ENCODE assay signal across 20 cellular contexts in the genomic region with DNA sequence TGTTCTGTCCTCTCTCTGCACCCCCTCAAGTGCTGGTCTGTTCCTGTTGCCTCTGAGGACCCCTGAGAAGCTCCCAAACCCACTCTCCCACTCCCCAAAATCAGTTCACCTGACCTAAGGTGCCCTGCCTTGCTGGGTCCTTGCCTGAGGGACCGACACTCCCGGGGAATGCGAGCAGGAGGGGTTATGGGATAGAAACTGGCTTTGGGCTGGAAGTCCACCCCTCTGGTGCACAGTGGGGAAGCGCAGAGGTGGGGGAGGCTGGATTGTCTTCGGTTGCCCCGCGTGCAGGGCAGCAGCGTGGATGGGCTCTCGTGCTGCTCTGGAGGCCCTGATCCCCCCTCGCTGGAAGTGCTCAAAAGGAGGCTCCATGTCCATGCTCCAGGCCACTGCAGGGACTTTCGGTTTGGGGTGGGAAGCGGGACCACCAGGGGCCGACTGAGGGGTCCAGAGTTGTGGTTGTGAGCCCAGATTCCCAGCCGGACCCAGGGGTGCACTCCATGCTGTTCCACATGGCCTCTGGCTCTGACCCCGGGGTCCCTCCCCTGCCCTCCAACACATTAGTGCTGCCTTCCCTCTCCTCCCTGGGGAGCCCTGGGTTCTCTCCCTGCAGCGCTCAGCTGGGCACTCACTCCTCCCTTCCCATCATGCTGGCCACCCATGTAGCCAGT. TPM values are rescaled to one million over a fixed set of nuclear protein-coding genes. Genes with fewer than 3 reads are reported as not detected.
A peak's percentile ranks its signal among the peaks of the same experiment; 100 is the strongest.
DNase-seq lines count a peak whose midpoint lies in the region; ATAC-seq and TF ChIP-seq lines count a peak whose summit lies in the region.
"Had no signal": no experiment of that assay in that cellular context is flagged by ENCODE, and none has a peak within 500 bp of the region (broad histone marks: within the 10 kb centered on the region; RNA-seq: fewer than 3 reads in every experiment).

No MANE protein-coding gene starts in this region.

- ATAC-seq in activated CD4-positive, CD25-positive, alpha-beta regulatory T cell treated with anti-CD3 and anti-CD28 coated beads, Interleukin-2, amount 50 U/mL, for 24 hours: no peak
- ATAC-seq in upper lobe of right lung: no peak
- no peak for ATAC-seq in stimulated activated naive CD8-positive, alpha-beta T cell treated with anti-CD3 and anti-CD28 coated beads, Interleukin-15, Interleukin-2, amounts not matched to agents 100 U/mL and 50 U/mL, for 24 hours

- H3K4me1 ChIP-seq in upper lobe of right lung: no peaks in the 10 kb centered on the region

- H3K4me3 ChIP-seq in upper lobe of right lung: no peak overlapping the region
- H3K4me3 ChIP-seq: MG63 had no signal

- no peak overlapping the region for H3K27ac ChIP-seq in upper lobe of right lung
- H3K27ac ChIP-seq: 22Rv1 had no signal

- intact Hi-C loops in posterior vena cava (cut with DNase I): no loop called here
- intact Hi-C loops in upper lobe of right lung (cut with DNase I): loop anchor here (10.0 kb wide), 1 partner anchor 505 kb away; no protein-coding TSS in a partner anchor

- H3K9me3 ChIP-seq in upper lobe of right lung: no peaks in the 10 kb centered on the region
- H3K9me3 ChIP-seq: MG63 had no signal

- TF ChIP-seq CTCF in upper lobe of right lung (IDR thresholded peaks at IDR 0.05): no peak

- no peaks in the 10 kb centered on the region for H3K27me3 ChIP-seq in upper lobe of right lung
- H3K27me3 ChIP-seq: MG63 had no signal

- H3K36me3 ChIP-seq in upper lobe of right lung: no peaks in the 10 kb centered on the region
- H3K36me3 ChIP-seq: MG63 had no signal

- peak; percentile 17 for DNase-seq in activated CD4-positive, CD25-positive, alpha-beta regulatory T cell treated with anti-CD3 and anti-CD28 coated beads, Interleukin-2, amount 50 U/mL, for 72 hours
- DNase-seq in epidermal melanocyte (ENCODE audit: insufficient read length, low spot score) (peak; percentile 4), posterior vena cava (ENCODE audit: low spot score) (peak; percentile 75), upper lobe of right lung (peak; percentile 54), DMS79 treated with DMSO at 0.1 percent for 48 hours (lab: John Stamatoyannopoulos, UW) (no peak), NCI-H1694 (lab: John Stamatoyannopoulos, UW) (no peak)
- DNase-seq in stimulated activated naive CD8-positive, alpha-beta T cell treated with anti-CD3 and anti-CD28 coated beads, Interleukin-15, Interleukin-2, amounts not matched to agents 100 U/mL and 50 U/mL, for 24 hours: no peak
- DNase-seq: DND-41, GDM1, IMR-90, Karpas-422, MG63, NCI-H1105, NCI-H1694 treated with DMSO at 0.1 percent for 48 hours, NCI-H2107, NCI-H2227 treated with DMSO at 0.1 percent for 48 hours, NCI-H524 had no signal

RNA-seq across cellular contexts. Expression of gene SORCS2, which starts 7.6 kb away (rescaled TPM):
- total RNA-seq in posterior vena cava: 10 to 100 TPM in 1 of 2 donors, 1 to 10 TPM in 1; 5.0 to 11.9 TPM
- total RNA-seq in upper lobe of right lung: 7.2 TPM
- total RNA-seq: HT-29 had no signal

Comparison
In these comparisons a context has a peak if more than half of its experiments do, and no peak if none do; other contexts are left out.
1. DNase-seq: peak in activated CD4-positive, CD25-positive, alpha-beta regulatory T cell treated with anti-CD3 and anti-CD28 coated beads, Interleukin-2, amount 50 U/mL, for 72 hours (single experiment), epidermal melanocyte (single experiment), posterior vena cava (single experiment) and upper lobe of right lung (single experiment); none in stimulated activated naive CD8-positive, alpha-beta T cell treated with anti-CD3 and anti-CD28 coated beads, Interleukin-15, Interleukin-2, amounts not matched to agents 100 U/mL and 50 U/mL, for 24 hours (single experiment), DMS79 treated with DMSO at 0.1 percent for 48 hours (single experiment) and NCI-H1694 (single experiment).